In genomic region chrX:102832661-102833060, GRCh38 we compare ENCODE assay signal across 9 cellular contexts.
DNase-seq lines count a peak whose midpoint lies in the region; ATAC-seq and TF ChIP-seq lines count a peak whose summit lies in the region.
"Had no signal": no experiment of that assay in that cellular context is flagged by ENCODE, and none has a peak within 500 bp of the region (broad histone marks: within the 10 kb centered on the region; RNA-seq: fewer than 3 reads in every experiment).

No MANE protein-coding gene starts in this region.

- no peak overlapping the region for H3K9ac ChIP-seq in MM.1S (ENCODE audit: low read length)

- H3K4me2 ChIP-seq in MM.1S (ENCODE audit: low read depth, low read length) = no peak overlapping the region

- H3K27me3 ChIP-seq in brain microvascular endothelial cell (replicated peaks) = no peaks in the 10 kb centered on the region
- H3K27me3 ChIP-seq in left lung = no peaks in the 10 kb centered on the region
- no peaks in the 10 kb centered on the region for H3K27me3 ChIP-seq in MM.1S (replicated peaks; ENCODE audit: insufficient read depth, low read length)

- H3K9me3 ChIP-seq in left lung (no peaks in the 10 kb centered on the region), MM.1S (replicated peaks; ENCODE audit: insufficient read depth, low read length) (no peaks in the 10 kb centered on the region)

- H3K27ac ChIP-seq in brain microvascular endothelial cell (peak overlapping the region; percentile 14), left lung (no peak overlapping the region), MM.1S (ENCODE audit: low read length) (no peak overlapping the region)

- DNase-seq in Ammon's horn (ENCODE audit: low spot score) (peak; percentile 44), LHCN-M2 (ENCODE audit: low read depth) (peak; percentile 56), brain microvascular endothelial cell (peak; percentile 73), left lung (no peak), foreskin melanocyte (no peak), MM.1S (no peak)
- no peak for DNase-seq in activated naive CD4-positive, alpha-beta T cell (lab: John Stamatoyannopoulos, UW)
- DNase-seq: natural killer cell had no signal

- TF ChIP-seq CTCF in brain microvascular endothelial cell (IDR thresholded peaks at IDR 0.05; ENCODE audit: low read depth, low read length, missing control alignments) (no peak), left lung (IDR thresholded peaks at IDR 0.05) (no peak), MM.1S (IDR thresholded peaks at IDR 0.05; ENCODE audit: low read length) (no peak)

- no peaks in the 10 kb centered on the region for H3K36me3 ChIP-seq in brain microvascular endothelial cell (replicated peaks)
- H3K36me3 ChIP-seq in left lung = no peaks in the 10 kb centered on the region
- H3K36me3 ChIP-seq in MM.1S (replicated peaks; ENCODE audit: insufficient read depth, low read length) = no peaks in the 10 kb centered on the region

- H3K79me2 ChIP-seq in MM.1S (ENCODE audit: low read length) = no peaks in the 10 kb centered on the region

- peak; percentile 32 for ATAC-seq in left lung
- ATAC-seq in HG03159 (IDR thresholded peaks at IDR 0.05; ENCODE audit: unreplicated experiment) = no peak
- ATAC-seq: natural killer cell had no signal

- no peak overlapping the region for H2AFZ ChIP-seq in MM.1S (ENCODE audit: low read length)

- in situ Hi-C loops in brain microvascular endothelial cell (cut with HindIII; ENCODE audit: low pct_ligation_motif_present, low sequenced_read_pairs) = no loop called here

- H3K9me2 ChIP-seq in MM.1S (replicated peaks; ENCODE audit: insufficient read depth, low read length) = no peaks in the 10 kb centered on the region

- H3K4me3 ChIP-seq in brain microvascular endothelial cell (ENCODE audit: low read depth, low read length) (no peak overlapping the region), left lung (no peak overlapping the region), MM.1S (ENCODE audit: low read length) (no peak overlapping the region)

- H4K20me1 ChIP-seq in MM.1S (ENCODE audit: insufficient read depth, low read length) = no peaks in the 10 kb centered on the region

- no peaks in the 10 kb centered on the region for H3F3A ChIP-seq in MM.1S (ENCODE audit: insufficient read depth, low read length)

- intact Hi-C loops in left lung (cut with DNase I) = no loop called here

- H3K4me1 ChIP-seq in left lung (no peaks in the 10 kb centered on the region), MM.1S (ENCODE audit: low read length) (no peaks in the 10 kb centered on the region)

Comparison
In these comparisons a context has a peak if more than half of its experiments do, and no peak if none do; other contexts are left out.
1. DNase-seq: peak in Ammon's horn (single experiment), LHCN-M2 (single experiment) and brain microvascular endothelial cell (single experiment); none in left lung (0 of 2), foreskin melanocyte (single experiment), MM.1S (single experiment) and activated naive CD4-positive, alpha-beta T cell (0 of 4).